26 cellular contexts compared by ENCODE assay signal in genomic region chr1:219825355-219825754, GRCh38.
"Had no signal": no experiment of that assay in that cellular context is flagged by ENCODE, and none has a peak within 500 bp of the region (broad histone marks: within the 10 kb centered on the region; RNA-seq: fewer than 3 reads in every experiment).

No MANE protein-coding gene starts in this region.

- H3K4me1 ChIP-seq: left lung, lower lobe of right lung, pancreas, sigmoid colon, spleen, tibial nerve, uterus had no signal

- H3K9me3 ChIP-seq: left lung, lower lobe of right lung, pancreas, prostate gland, sigmoid colon, spleen, tibial nerve, uterus had no signal

- FAIRE-seq: keratinocyte, pancreas, small intestine had no signal

- DNase-seq: hippocampal formation; kidney glomerular epithelial cell; left cardiac atrium; left lung; lower lobe of right lung; mammary epithelial cell; mesenchymal stem cell; naive thymus-derived CD8-positive, alpha-beta T cell; nucleus accumbens; pancreas; posterior cingulate gyrus; retina; right cardiac atrium; sigmoid colon; small intestine; spleen; stimulated activated CD4-positive, alpha-beta T cell treated with anti-CD3 and anti-CD28 coated beads, Interleukin-4, amount 100 ng/mL, for 4 hours; stimulated activated CD8-positive, alpha-beta memory T cell treated with anti-CD3 and anti-CD28 coated beads, Interleukin-4, amount 100 ng/mL, for 48 hours; stimulated activated naive CD4-positive, alpha-beta T cell treated with Interleukin-2 at 50 U/mL for 16 hours; stimulated activated naive CD8-positive, alpha-beta T cell treated with anti-CD3 and anti-CD28 coated beads, Interleukin-15, amount 100 ng/mL, for 72 hours; substantia nigra; uterus had no signal

- H3K27me3 ChIP-seq: left lung, pancreas, sigmoid colon, tibial nerve, uterus had no signal

- H3K27ac ChIP-seq: left lung, lower lobe of right lung, pancreas, prostate gland, sigmoid colon, spleen, tibial nerve, uterus had no signal

- H3K4me3 ChIP-seq: left lung, lower lobe of right lung, pancreas, prostate gland, sigmoid colon, spleen, tibial nerve, uterus had no signal

- H3K36me3 ChIP-seq: left lung, lower lobe of right lung, pancreas, prostate gland, sigmoid colon, spleen, tibial nerve, uterus had no signal

- ATAC-seq: left cardiac atrium; left lung; lower lobe of right lung; naive thymus-derived CD8-positive, alpha-beta T cell; pancreas; right cardiac atrium; stimulated activated memory B cell treated with anti-CD40 and anti-IgM and Interleukin-4, amounts not matched to agents 10 μg/mL and 1 μg/mL and 100 μg/mL, for 72 hours; stimulated activated naive CD8-positive, alpha-beta T cell treated with anti-CD3 and anti-CD28 coated beads, Interleukin-15, amount 100 ng/mL, for 72 hours had no signal
